Comparison of ENCODE assay signal across 19 cellular contexts in the genomic region with DNA sequence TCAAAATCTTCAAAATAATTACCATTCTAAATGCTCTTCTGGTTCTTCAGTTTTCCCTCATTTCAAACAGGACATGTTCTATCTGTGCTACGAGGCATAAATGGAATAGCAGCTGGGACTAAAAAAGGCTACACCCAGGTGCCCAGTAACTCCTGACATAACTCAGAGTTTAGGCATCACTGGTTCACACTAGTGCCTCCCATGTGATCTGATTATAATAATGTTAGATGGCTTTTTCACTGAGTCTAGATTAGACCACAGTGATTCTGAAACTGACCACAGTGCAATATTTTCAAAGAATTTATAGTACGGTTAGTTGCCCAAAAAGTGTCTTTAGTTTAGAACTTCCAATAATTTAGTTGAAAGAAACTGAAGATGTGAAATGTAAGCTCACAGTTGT.
"Had no signal": no experiment of that assay in that cellular context is flagged by ENCODE, and none has a peak within 500 bp of the region (broad histone marks: within the 10 kb centered on the region; RNA-seq: fewer than 3 reads in every experiment).

No MANE protein-coding gene starts in this region.

- H3K9me3 ChIP-seq: MG63, SK-N-SH had no signal

- H3K4me2 ChIP-seq: SK-N-SH had no signal

- H3K9ac ChIP-seq: SK-N-SH had no signal

- ATAC-seq: T-cell had no signal

- DNase-seq: KBM-7, MG63, NCI-H1092, NCI-H1105 treated with DMSO at 0.1 percent for 48 hours, NCI-H1417 treated with DMSO at 0.1 percent for 48 hours, NCI-H146, NCI-H1694 treated with DMSO at 0.1 percent for 48 hours, NCI-H1930, NCI-H2081, NCI-H2107, NCI-H2227 treated with DMSO at 0.1 percent for 48 hours, NCI-H524, NCI-H526 treated with DMSO at 0.1 percent for 48 hours, NCI-H748 treated with DMSO at 0.1 percent for 48 hours, SHP77, SK-N-SH, SW 1271, T-cell had no signal

- H3K27me3 ChIP-seq: MG63 had no signal

- H3K27ac ChIP-seq: RWPE1 had no signal

- H3K4me3 ChIP-seq: MG63 had no signal

- H3K36me3 ChIP-seq: MG63 had no signal
